Comparison of ENCODE assay signal across 11 cellular contexts in genomic region chr19:7397687-7398086, GRCh38. TPM values are rescaled to one million over a fixed set of nuclear protein-coding genes. Genes with fewer than 3 reads are reported as not detected.
A peak's percentile ranks its signal among the peaks of the same experiment; 100 is the strongest.
DNase-seq lines count a peak whose midpoint lies in the region; ATAC-seq and TF ChIP-seq lines count a peak whose summit lies in the region.
"Had no signal": no experiment of that assay in that cellular context is flagged by ENCODE, and none has a peak within 500 bp of the region (broad histone marks: within the 10 kb centered on the region; RNA-seq: fewer than 3 reads in every experiment).

No MANE protein-coding gene starts in this region.

- H3K27ac Mint-ChIP-seq in activated T-helper 2 cell treated with anti-CD3 and anti-CD28 coated beads, Interferon-gamma antibody, Interleukin-2, Interleukin-4, amounts not matched to agents 10 μg/mL and 5 μg/mL and 100 μg/mL, durations not matched to agents 14 hours and 24 hours and 36 hours = no peak overlapping the region

- no peak for TF ChIP-seq RAD21 in HCT116 (IDR thresholded peaks at IDR 0.05; ENCODE audit: low read depth)

- ATAC-seq in HCT116 (peak; percentile 17; the same call in 1 of the 2 replicates), left lung (no peak), HG03280 (IDR thresholded peaks at IDR 0.05; ENCODE audit: unreplicated experiment) (no peak), left cardiac atrium (no peak)
- ATAC-seq: T-cell had no signal

- H3K27ac ChIP-seq in AG04450 (ENCODE audit: low read depth, low read length) (peak overlapping the region; percentile 39), HCT116 (ENCODE audit: low read depth, low read length) (peak overlapping the region; percentile 25; the same call in 1 of the 2 replicates), left lung (peak overlapping the region; percentile 53 to 66)

- H3K4me3 ChIP-seq in AG04450 (ENCODE audit: low read depth, low read length) (no peak overlapping the region), HCT116 (replicated peaks in 1 of 2; ENCODE audit: low read depth in 1 of 2, low read length in 2 of 2) (0 out of 4 replicates have a peak overlapping the region, but pooled peaks of 1 of the 2 experiments have one; percentile 6), astrocyte of the cerebellum (ENCODE audit: low read depth, low read length) (no peak overlapping the region), left lung (no peak overlapping the region)
- H3K4me3 ChIP-seq: testis had no signal

- H3K27me3 ChIP-seq in AG04450 (ENCODE audit: control insufficient read depth, insufficient read depth, low read length) (no peaks in the 10 kb centered on the region), HCT116 (ENCODE audit: insufficient read depth, low read length) (no peaks in the 10 kb centered on the region), left lung (no peaks in the 10 kb centered on the region)
- H3K27me3 ChIP-seq: testis had no signal

- H3K9ac ChIP-seq in HCT116 (ENCODE audit: low read length) = no peak overlapping the region

- no TSS peak for BruUV-seq in HCT116 (replicated peaks; lab: Mats Ljungman, UMichigan)

- H3K4me1 Mint-ChIP-seq in activated T-helper 2 cell treated with anti-CD3 and anti-CD28 coated beads, Interferon-gamma antibody, Interleukin-2, Interleukin-4, amounts not matched to agents 10 μg/mL and 5 μg/mL and 100 μg/mL, durations not matched to agents 14 hours and 24 hours and 36 hours (ENCODE audit: low read depth) = peaks cover 13% of the 10 kb centered on the region

- peaks cover 4% of the 10 kb centered on the region; the same call in 1 of the 2 replicates for H3K9me3 ChIP-seq in AG04450 (ENCODE audit: control insufficient read depth, insufficient read depth, low read length)
- no peaks in the 10 kb centered on the region for H3K9me3 ChIP-seq in HCT116 (ENCODE audit: control insufficient read depth in 1 of 2, insufficient read depth in 1 of 2, low read depth in 1 of 2, low read length in 2 of 2)
- no peaks in the 10 kb centered on the region for H3K9me3 ChIP-seq in left lung
- H3K9me3 ChIP-seq: Caco-2, testis had no signal

- RAD21 ChIA-PET in HCT116 (lab: Charles Lee; ENCODE audit: low non-redundant PET in 1 of 2, low total read pairs in 2 of 2, uncharacterized antibody in 2 of 2, unreplicated experiment in 2 of 2) = no interaction called here

- DNase-seq in AG04450 (ENCODE audit: low read depth, low spot score) (peak; percentile 43), HCT116 (ENCODE audit: low read depth, low spot score) (no peak), astrocyte of the cerebellum (ENCODE audit: low read depth) (peak; percentile 77), left lung (no peak), left cardiac atrium (no peak)
- no peak for DNase-seq in activated T-helper 2 cell treated with anti-CD3 and anti-CD28 coated beads, Interferon-gamma antibody, Interleukin-2, Interleukin-4, amounts not matched to agents 10 μg/mL and 5 μg/mL and 100 μg/mL, durations not matched to agents 14 hours and 24 hours and 36 hours (ENCODE audit: low spot score)
- DNase-seq in activated CD4-positive, alpha-beta T cell treated with anti-CD3 and anti-CD28 coated beads for 1 hour = no peak
- DNase-seq: Caco-2, T-cell, testis had no signal

- H3K9me3 Mint-ChIP-seq in activated T-helper 2 cell treated with anti-CD3 and anti-CD28 coated beads, Interferon-gamma antibody, Interleukin-2, Interleukin-4, amounts not matched to agents 10 μg/mL and 5 μg/mL and 100 μg/mL, durations not matched to agents 14 hours and 24 hours and 36 hours = no peaks in the 10 kb centered on the region
- H3K9me3 Mint-ChIP-seq: T-cell had no signal

- no peak for TF ChIP-seq CTCF in AG04450 (IDR thresholded peaks at IDR 0.05; ENCODE audit: low read depth, low read length)
- no peak for TF ChIP-seq CTCF in HCT116 (IDR thresholded peaks at IDR 0.05 in 2 of 3, conservative IDR thresholded peaks at IDR 0.05 in 1 of 3; ENCODE audit: borderline replicate concordance in 1 of 3, insufficient read depth in 1 of 3, low read depth in 2 of 3, low read length in 2 of 3)
- TF ChIP-seq CTCF in astrocyte of the cerebellum (IDR thresholded peaks at IDR 0.05; ENCODE audit: low read depth, low read length, missing control alignments) = no peak
- TF ChIP-seq CTCF in left lung (IDR thresholded peaks at IDR 0.05) = no peak

- no peak overlapping the region for H2AFZ ChIP-seq in HCT116 (ENCODE audit: low read depth, low read length, poor library complexity, severe bottlenecking)

- intact Hi-C loops in HCT116 (cut with micrococcal nuclease) (no loop called here), left lung (cut with DNase I) (no loop called here), left cardiac atrium (cut with DNase I) (loop anchor here in 1 of 2 donors (10.0 kb wide), 1 partner anchor 127 kb away; the partner anchor contains the start of gene MCOLN1)
- intact Hi-C loops in activated T-helper 2 cell treated with anti-CD3 and anti-CD28 coated beads, Interferon-gamma antibody, Interleukin-2, Interleukin-4, amounts not matched to agents 10 μg/mL and 5 μg/mL and 100 μg/mL, durations not matched to agents 14 hours and 24 hours and 36 hours (cut with micrococcal nuclease) = loop anchor here (10.0 kb wide), 1 partner anchor 107 kb away; no protein-coding TSS in a partner anchor

- peak overlapping the region; percentile 22 for H3K4me2 ChIP-seq in HCT116 (ENCODE audit: low read length)

- CTCF ChIA-PET in AG04450 (lab: Charles Lee) = interaction anchor here (0.7 to 1.0 kb wide), 4 partner anchors 14 to 1347 kb away, joined by 3 to 11 read pairs (median 4); partner anchors contain the start of gene TRAPPC5
- CTCF ChIA-PET in HCT116 (lab: Charles Lee) = interaction anchor here (1.6 kb wide), 1 partner anchor 18 kb away, joined by 3 read pairs; no protein-coding TSS in a partner anchor

- H3K9me2 ChIP-seq in HCT116 (ENCODE audit: insufficient read depth) = no peaks in the 10 kb centered on the region

- peaks cover 71% of the 10 kb centered on the region for H3K79me2 ChIP-seq in HCT116 (ENCODE audit: insufficient read depth, low read length)

- H3K4me1 ChIP-seq in HCT116 (ENCODE audit: control insufficient read depth in 1 of 2, insufficient read depth in 2 of 2, low read length in 2 of 2) (peaks cover 29 to 52% of the 10 kb centered on the region in 2 experiments), left lung (peaks cover 7 to 50% of the 10 kb centered on the region in 2 donors)

- TF ChIP-seq POLR2A in HCT116 (IDR thresholded peaks at IDR 0.05; ENCODE audit: borderline replicate concordance, extremely low read depth, insufficient read depth, insufficient read length) = no peak

- in situ Hi-C loops in astrocyte of the cerebellum (cut with HindIII; ENCODE audit: low sequenced_read_pairs) = no loop called here

- H3K4me3 Mint-ChIP-seq in activated T-helper 2 cell treated with anti-CD3 and anti-CD28 coated beads, Interferon-gamma antibody, Interleukin-2, Interleukin-4, amounts not matched to agents 10 μg/mL and 5 μg/mL and 100 μg/mL, durations not matched to agents 14 hours and 24 hours and 36 hours (ENCODE audit: low read depth) = no peak overlapping the region
- H3K4me3 Mint-ChIP-seq: T-cell had no signal

- peaks cover 16% of the 10 kb centered on the region for H3K36me3 Mint-ChIP-seq in activated T-helper 2 cell treated with anti-CD3 and anti-CD28 coated beads, Interferon-gamma antibody, Interleukin-2, Interleukin-4, amounts not matched to agents 10 μg/mL and 5 μg/mL and 100 μg/mL, durations not matched to agents 14 hours and 24 hours and 36 hours (ENCODE audit: low read depth)

- POLR2A ChIA-PET in AG04450 (lab: Yijun Ruan, JAX) = interaction anchor here (0.6 to 1.7 kb wide), 6 partner anchors 18 to 1019 kb away, joined by 3 to 16 read pairs (median 4); partner anchors contain the start of gene PNPLA6
- POLR2A ChIA-PET in HCT116 (lab: Charles Lee) = no interaction called here

- H3K36me3 ChIP-seq in HCT116 (ENCODE audit: control insufficient read depth in 1 of 2, insufficient read depth in 2 of 2, low read length in 2 of 2) (no peaks in the 10 kb centered on the region; a peak in 1 of 4 replicates), left lung (peaks cover 0 to 12% of the 10 kb centered on the region in 2 donors)

- no peaks in the 10 kb centered on the region for H4K20me1 ChIP-seq in HCT116 (ENCODE audit: insufficient read depth)

- H3K27me3 Mint-ChIP-seq in activated T-helper 2 cell treated with anti-CD3 and anti-CD28 coated beads, Interferon-gamma antibody, Interleukin-2, Interleukin-4, amounts not matched to agents 10 μg/mL and 5 μg/mL and 100 μg/mL, durations not matched to agents 14 hours and 24 hours and 36 hours (ENCODE audit: low read depth) = no peaks in the 10 kb centered on the region
- H3K27me3 Mint-ChIP-seq: T-cell had no signal

TF ChIP-seq in HCT116, 20 proteins besides CTCF, POLR2A, EP300 and RAD21 (continues in another document):
- TF ChIP-seq, protein P1, sequence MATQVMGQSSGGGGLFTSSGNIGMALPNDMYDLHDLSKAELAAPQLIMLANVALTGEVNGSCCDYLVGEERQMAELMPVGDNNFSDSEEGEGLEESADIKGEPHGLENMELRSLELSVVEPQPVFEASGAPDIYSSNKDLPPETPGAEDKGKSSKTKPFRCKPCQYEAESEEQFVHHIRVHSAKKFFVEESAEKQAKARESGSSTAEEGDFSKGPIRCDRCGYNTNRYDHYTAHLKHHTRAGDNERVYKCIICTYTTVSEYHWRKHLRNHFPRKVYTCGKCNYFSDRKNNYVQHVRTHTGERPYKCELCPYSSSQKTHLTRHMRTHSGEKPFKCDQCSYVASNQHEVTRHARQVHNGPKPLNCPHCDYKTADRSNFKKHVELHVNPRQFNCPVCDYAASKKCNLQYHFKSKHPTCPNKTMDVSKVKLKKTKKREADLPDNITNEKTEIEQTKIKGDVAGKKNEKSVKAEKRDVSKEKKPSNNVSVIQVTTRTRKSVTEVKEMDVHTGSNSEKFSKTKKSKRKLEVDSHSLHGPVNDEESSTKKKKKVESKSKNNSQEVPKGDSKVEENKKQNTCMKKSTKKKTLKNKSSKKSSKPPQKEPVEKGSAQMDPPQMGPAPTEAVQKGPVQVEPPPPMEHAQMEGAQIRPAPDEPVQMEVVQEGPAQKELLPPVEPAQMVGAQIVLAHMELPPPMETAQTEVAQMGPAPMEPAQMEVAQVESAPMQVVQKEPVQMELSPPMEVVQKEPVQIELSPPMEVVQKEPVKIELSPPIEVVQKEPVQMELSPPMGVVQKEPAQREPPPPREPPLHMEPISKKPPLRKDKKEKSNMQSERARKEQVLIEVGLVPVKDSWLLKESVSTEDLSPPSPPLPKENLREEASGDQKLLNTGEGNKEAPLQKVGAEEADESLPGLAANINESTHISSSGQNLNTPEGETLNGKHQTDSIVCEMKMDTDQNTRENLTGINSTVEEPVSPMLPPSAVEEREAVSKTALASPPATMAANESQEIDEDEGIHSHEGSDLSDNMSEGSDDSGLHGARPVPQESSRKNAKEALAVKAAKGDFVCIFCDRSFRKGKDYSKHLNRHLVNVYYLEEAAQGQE (IDR thresholded peaks at IDR 0.05; ENCODE audit: low read depth) = no peak
- no peak for TF ChIP-seq EGR1 (IDR thresholded peaks at IDR 0.05; ENCODE audit: low read depth)

RNA-seq across cellular contexts. Expression of gene ARHGEF18, which starts 49.0 kb away (rescaled TPM):
- polyA plus RNA-seq in AG04450 (2011; rRNA removed) = 4.9 and 6.0 TPM in 2 replicates
- 15.3 and 24.1 TPM in 2 replicates for polyA minus RNA-seq in AG04450 (2011; rRNA and poly(A)+ RNA removed)
- total RNA-seq in HCT116 (2021; ENCODE audit: unreplicated experiment) = 32.2 TPM
- 19.9 and 23.9 TPM in 2 replicates for polyA plus RNA-seq in HCT116 (2012)
- total RNA-seq in left lung = 10 to 100 TPM; 42.8 to 61.2 TPM
- 42.5 and 44.4 TPM in 2 replicates for total RNA-seq in activated T-helper 2 cell treated with anti-CD3 and anti-CD28 coated beads, Interferon-gamma antibody, Interleukin-2, Interleukin-4, amounts not matched to agents 10 μg/mL and 5 μg/mL and 100 μg/mL, durations not matched to agents 14 hours and 24 hours and 36 hours
- total RNA-seq in left cardiac atrium = 10 to 100 TPM in 1 of 2 donors, 1 to 10 TPM in 1; 9.9 to 11.7 TPM

Comparison
In these comparisons a context has a peak if more than half of its experiments do, and no peak if none do; other contexts are left out.
1. DNase-seq: peak in AG04450 (single experiment) and astrocyte of the cerebellum (single experiment); none in HCT116 (single experiment), left lung (0 of 2), activated T-helper 2 cell treated with anti-CD3 and anti-CD28 coated beads, Interferon-gamma antibody, Interleukin-2, Interleukin-4, amounts not matched to agents 10 μg/mL and 5 μg/mL and 100 μg/mL, durations not matched to agents 14 hours and 24 hours and 36 hours (single experiment), left cardiac atrium (single experiment) and activated CD4-positive, alpha-beta T cell treated with anti-CD3 and anti-CD28 coated beads for 1 hour (single experiment).
2. Peak in every context shown above with its lines, with median percentiles within 50 percentile points of each other: H3K27ac ChIP-seq.